Comparison of ENCODE assay signal across 13 cellular contexts in genomic region chr2:392921-393270, GRCh38.
"Had no signal": no experiment of that assay in that cellular context is flagged by ENCODE, and none has a peak within 500 bp of the region (broad histone marks: within the 10 kb centered on the region; RNA-seq: fewer than 3 reads in every experiment).

No MANE protein-coding gene starts in this region.

- ATAC-seq: activated CD4-positive, alpha-beta T cell treated with anti-CD3 and anti-CD28 coated beads for 36 hours; activated CD8-positive, alpha-beta T cell treated with anti-CD3 and anti-CD28 coated beads for 36 hours; stimulated activated naive B cell treated with anti-CD40 and anti-IgM and Interleukin-4, amounts not matched to agents 10 μg/mL and 1 μg/mL and 100 μg/mL, for 72 hours; T-helper 17 cell had no signal

- H3K27ac Mint-ChIP-seq: activated CD4-positive, alpha-beta T cell treated with anti-CD3 and anti-CD28 coated beads for 36 hours; activated CD8-positive, alpha-beta T cell treated with anti-CD3 and anti-CD28 coated beads for 36 hours; activated naive CD4-positive, alpha-beta T cell treated with anti-CD3 and anti-CD28 coated beads for 36 hours; activated T-cell treated with anti-CD3 and anti-CD28 coated beads, Interleukin-2, amount 50 U/mL, for 24 hours; dendritic cell treated with granulocyte-macrophage colony-stimulating factor and Interleukin-4, amounts not matched to agents 40 ng/mL and 50 ng/mL, for 4 days; nephron; stimulated activated naive B cell treated with anti-CD40 and anti-IgM and Interleukin-4, amounts not matched to agents 10 μg/mL and 1 μg/mL and 100 μg/mL, for 72 hours had no signal

- H3K27me3 Mint-ChIP-seq: activated CD8-positive, alpha-beta T cell treated with anti-CD3 and anti-CD28 coated beads for 36 hours; dendritic cell treated with granulocyte-macrophage colony-stimulating factor and Interleukin-4, amounts not matched to agents 40 ng/mL and 50 ng/mL, for 4 days; stimulated activated naive B cell treated with anti-CD40 and anti-IgM and Interleukin-4, amounts not matched to agents 10 μg/mL and 1 μg/mL and 100 μg/mL, for 72 hours had no signal

- H3K9me3 Mint-ChIP-seq: activated CD8-positive, alpha-beta T cell treated with anti-CD3 and anti-CD28 coated beads for 36 hours; activated naive CD4-positive, alpha-beta T cell treated with anti-CD3 and anti-CD28 coated beads for 36 hours; activated T-cell treated with anti-CD3 and anti-CD28 coated beads, Interleukin-2, amount 50 U/mL, for 24 hours; nephron had no signal

- H3K9me3 ChIP-seq: adrenal gland, spleen had no signal

- H3K4me3 Mint-ChIP-seq: activated CD4-positive, alpha-beta T cell treated with anti-CD3 and anti-CD28 coated beads for 36 hours; activated naive CD4-positive, alpha-beta T cell treated with anti-CD3 and anti-CD28 coated beads for 36 hours; activated T-cell treated with anti-CD3 and anti-CD28 coated beads, Interleukin-2, amount 50 U/mL, for 24 hours; dendritic cell treated with granulocyte-macrophage colony-stimulating factor and Interleukin-4, amounts not matched to agents 40 ng/mL and 50 ng/mL, for 4 days; memory B cell; nephron; stimulated activated naive B cell treated with anti-CD40 and anti-IgM and Interleukin-4, amounts not matched to agents 10 μg/mL and 1 μg/mL and 100 μg/mL, for 72 hours had no signal

- H3K36me3 ChIP-seq: adrenal gland, spleen had no signal

- H3K4me1 ChIP-seq: adrenal gland had no signal

- H3K4me3 ChIP-seq: adrenal gland had no signal

- H3K36me3 Mint-ChIP-seq: memory B cell; stimulated activated naive B cell treated with anti-CD40 and anti-IgM and Interleukin-4, amounts not matched to agents 10 μg/mL and 1 μg/mL and 100 μg/mL, for 72 hours had no signal

- H3K27ac ChIP-seq: adrenal gland, spleen had no signal

- H3K27me3 ChIP-seq: adrenal gland had no signal

- DNase-seq: activated CD4-positive, alpha-beta T cell treated with anti-CD3 and anti-CD28 coated beads for 36 hours; activated CD8-positive, alpha-beta T cell treated with anti-CD3 and anti-CD28 coated beads for 36 hours; activated naive CD4-positive, alpha-beta T cell treated with anti-CD3 and anti-CD28 coated beads for 36 hours; activated T-cell treated with anti-CD3 and anti-CD28 coated beads, Interleukin-2, amount 50 U/mL, for 24 hours; adrenal gland; effector CD8-positive, alpha-beta T cell; occipital lobe; spleen; stimulated activated naive B cell treated with anti-CD40 and anti-IgM and Interleukin-4, amounts not matched to agents 10 μg/mL and 1 μg/mL and 100 μg/mL, for 72 hours; T-helper 17 cell had no signal
